Comparison of ENCODE assay signal across 16 cellular contexts in the genomic region with DNA sequence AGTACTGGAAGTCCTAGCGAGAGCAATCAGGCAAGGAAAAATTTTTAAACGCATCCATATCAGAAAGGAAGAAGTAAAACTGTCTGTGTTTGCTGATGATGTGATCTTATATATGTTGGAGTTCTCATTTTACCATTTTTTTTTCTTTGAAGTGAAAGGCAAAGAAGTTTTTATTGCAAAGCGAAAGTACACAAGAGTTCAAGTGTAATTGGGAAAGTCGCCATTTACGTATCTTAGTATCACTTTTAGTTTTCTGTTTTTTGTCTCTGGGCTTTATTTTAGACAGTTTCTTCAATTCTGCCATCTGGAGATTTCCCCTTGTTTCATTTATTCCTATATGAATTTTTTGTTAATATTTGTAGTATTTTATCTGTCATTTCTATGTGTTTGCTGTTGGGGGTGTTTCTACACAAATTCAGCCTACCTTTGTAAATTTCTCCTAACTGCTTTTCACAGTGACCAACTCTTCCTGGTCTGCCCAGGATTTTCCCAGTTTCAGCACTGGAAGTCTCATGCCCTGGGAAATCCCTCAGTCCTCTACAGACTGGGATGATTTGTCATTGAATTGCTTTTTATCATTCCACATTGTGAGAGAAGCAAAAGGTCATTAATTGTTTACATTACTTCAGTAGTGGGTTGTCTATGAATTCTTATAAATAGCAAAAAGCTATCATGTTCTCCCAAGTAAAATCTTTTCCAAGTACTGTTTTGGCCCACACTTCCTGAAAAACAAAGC.
DNase-seq lines count a peak whose midpoint lies in the region; ATAC-seq and TF ChIP-seq lines count a peak whose summit lies in the region.
"Had no signal": no experiment of that assay in that cellular context is flagged by ENCODE, and none has a peak within 500 bp of the region (broad histone marks: within the 10 kb centered on the region; RNA-seq: fewer than 3 reads in every experiment).

No MANE protein-coding gene starts in this region.

- peak overlapping the region; percentile 62 for H3K4me2 ChIP-seq in OCI-LY1 (ENCODE audit: low read length)

- H3K79me2 ChIP-seq in OCI-LY1 (ENCODE audit: insufficient read depth, low read length), result no peaks in the 10 kb centered on the region

- peak overlapping the region; percentile 46 for H3K4me3 ChIP-seq in OCI-LY1 (ENCODE audit: low read depth, low read length, poor library complexity, severe bottlenecking)
- H3K4me3 ChIP-seq: MG63 had no signal

- TF ChIP-seq CTCF in OCI-LY1 (IDR thresholded peaks at IDR 0.05; ENCODE audit: low read length), result no peak

- no peaks in the 10 kb centered on the region for H3K9me3 ChIP-seq in OCI-LY1 (ENCODE audit: low read length)
- H3K9me3 ChIP-seq: MG63, neutrophil, Peyer's patch had no signal

- no peaks in the 10 kb centered on the region for H4K20me1 ChIP-seq in OCI-LY1 (ENCODE audit: insufficient read depth, low read length)

- H3K9ac ChIP-seq in OCI-LY1 (ENCODE audit: low read length), result peak overlapping the region; percentile 9; the same call in 1 of the 2 replicates

- no peaks in the 10 kb centered on the region for H3F3A ChIP-seq in OCI-LY1 (ENCODE audit: insufficient read depth, low read length)

- H3K9me2 ChIP-seq in OCI-LY1 (ENCODE audit: low read depth, low read length), result no peaks in the 10 kb centered on the region

- H2AFZ ChIP-seq in OCI-LY1 (ENCODE audit: low read length), result peak overlapping the region; percentile 65; the same call in 1 of the 2 replicates

- peak; percentile 64 for ATAC-seq in GM21576 (IDR thresholded peaks at IDR 0.05; ENCODE audit: unreplicated experiment)
- no peak for ATAC-seq in HG02798 (IDR thresholded peaks at IDR 0.05; ENCODE audit: poor library complexity, unreplicated experiment)
- ATAC-seq in GM19324 (IDR thresholded peaks at IDR 0.05; ENCODE audit: low FRiP score, unreplicated experiment), result no peak

- DNase-seq in EL, result peak; percentile 18
- peak; percentile 30 for DNase-seq in kidney tubule cell (ENCODE audit: low spot score)
- no peak for DNase-seq in NCI-H2029 (lab: John Stamatoyannopoulos, UW)
- no peak for DNase-seq in DMS114 treated with DMSO at 0.1 percent for 48 hours (lab: John Stamatoyannopoulos, UW; ENCODE audit: unreplicated experiment)
- DNase-seq: AML-193; GOT3; kidney glomerular epithelial cell; MG63; NCI-H226; Peyer's patch; stimulated activated CD4-positive, alpha-beta T cell treated with anti-CD3 and anti-CD28 coated beads, Interleukin-15, amount 100 ng/mL, for 24 hours had no signal

- H3K27me3 ChIP-seq in OCI-LY1 (ENCODE audit: insufficient read depth, low read length), result no peaks in the 10 kb centered on the region
- H3K27me3 ChIP-seq: MG63, neutrophil, Peyer's patch had no signal

- H3K4me1 ChIP-seq in OCI-LY1 (ENCODE audit: insufficient read depth, low read length, severe bottlenecking), result peaks cover 11% of the 10 kb centered on the region

- H3K27ac ChIP-seq in OCI-LY1 (ENCODE audit: low read depth, low read length, poor library complexity, severe bottlenecking), result no peak overlapping the region
- H3K27ac ChIP-seq: neutrophil had no signal

- H3K36me3 ChIP-seq in OCI-LY1 (ENCODE audit: insufficient read depth, low read length), result no peaks in the 10 kb centered on the region
- H3K36me3 ChIP-seq: MG63, neutrophil, Peyer's patch had no signal

Comparison
In these comparisons a context has a peak if more than half of its experiments do, and no peak if none do; other contexts are left out.
1. DNase-seq: peak in EL (single experiment) and kidney tubule cell (single experiment); none in NCI-H2029 (single experiment) and DMS114 treated with DMSO at 0.1 percent for 48 hours (single experiment).